ENCODE assay signal across 8 cellular contexts in genomic region chr19:8423821-8424223, GRCh38. TPM values are rescaled to one million over a fixed set of nuclear protein-coding genes. Genes with fewer than 3 reads are reported as not detected.
DNase-seq lines count a peak whose midpoint lies in the region; FAIRE-seq and TF ChIP-seq lines count a peak whose summit lies in the region.

No MANE protein-coding gene starts in this region.

- peak overlapping the region; percentile 65 for H3K4me2 ChIP-seq in hepatocyte

- peak overlapping the region in 2 of 3 donors; percentile 50 to 66 for H3K9ac ChIP-seq in skeletal muscle tissue (ENCODE audit: low read depth in 1 of 3, low read length in 3 of 3)

- in situ Hi-C loops in astrocyte of the cerebellum (cut with HindIII; ENCODE audit: low sequenced_read_pairs) = no loop called here

- peak overlapping the region; percentile 89 for H3K27ac ChIP-seq in hepatocyte
- peak overlapping the region; percentile 88 for H3K27ac ChIP-seq in skeletal muscle tissue (ENCODE audit: low read depth, low read length)

- no peaks in the 10 kb centered on the region for H3K79me2 ChIP-seq in hepatocyte

- H3K4me1 ChIP-seq in hepatocyte (ENCODE audit: insufficient read depth) (peaks cover 7% of the 10 kb centered on the region), skeletal muscle tissue (ENCODE audit: control insufficient read depth in 3 of 3, insufficient read depth in 3 of 3, low read length in 3 of 3) (peaks cover 2 to 8% (median 3%) of the 10 kb centered on the region in 3 donors)

- DNase-seq in AG20443 (ENCODE audit: low spot score) = peak; percentile 96
- peak; percentile 36 to 63 for DNase-seq in Kasumi-1 (lab: John Stamatoyannopoulos, UW)
- peak; percentile 87 for DNase-seq in astrocyte of the cerebellum (ENCODE audit: low read depth)
- peak; percentile 96 for DNase-seq in hepatocyte (ENCODE audit: low spot score)
- DNase-seq in cerebellar cortex (ENCODE audit: low spot score) = no peak
- no peak for DNase-seq in GM19239 (ENCODE audit: insufficient read length, low spot score)
- DNase-seq in NCI-H1694 treated with DMSO at 0.1 percent for 48 hours (lab: John Stamatoyannopoulos, UW) = no peak

- 31% methylated on average over 9 of the region's 9 CpGs for WGBS in hepatocyte (ENCODE audit: low lambda C conversion rate, missing lambda C conversion rate)

- TF ChIP-seq CTCF in astrocyte of the cerebellum (IDR thresholded peaks at IDR 0.05; ENCODE audit: low read depth, low read length, missing control alignments) = no peak
- no peak for TF ChIP-seq CTCF in hepatocyte (IDR thresholded peaks at IDR 0.05; ENCODE audit: poor library complexity)

- H3K4me3 ChIP-seq in astrocyte of the cerebellum (ENCODE audit: low read depth, low read length) = no peak overlapping the region
- no peak overlapping the region for H3K4me3 ChIP-seq in hepatocyte
- peak overlapping the region; percentile 13 to 38 (median 20) for H3K4me3 ChIP-seq in skeletal muscle tissue (ENCODE audit: low read length in 3 of 3)

- H2AFZ ChIP-seq in hepatocyte = peak overlapping the region; percentile 4

- no peaks in the 10 kb centered on the region for H3K9me3 ChIP-seq in hepatocyte (ENCODE audit: low read depth)
- no peaks in the 10 kb centered on the region for H3K9me3 ChIP-seq in skeletal muscle tissue (ENCODE audit: control insufficient read depth in 3 of 3, low read length in 3 of 3)

- H3K36me3 ChIP-seq in hepatocyte (replicated peaks; ENCODE audit: insufficient read depth, low read depth) = no peaks in the 10 kb centered on the region
- peaks cover 8 to 16% (median 14%) of the 10 kb centered on the region in 3 donors for H3K36me3 ChIP-seq in skeletal muscle tissue (ENCODE audit: control insufficient read depth in 3 of 3, insufficient read depth in 3 of 3, low read length in 3 of 3)

- H3K27me3 ChIP-seq in hepatocyte = no peaks in the 10 kb centered on the region
- no peaks in the 10 kb centered on the region for H3K27me3 ChIP-seq in skeletal muscle tissue (ENCODE audit: control insufficient read depth in 3 of 3, insufficient read depth in 3 of 3, low read length in 3 of 3)

- H3K9me2 ChIP-seq in hepatocyte (replicated peaks; ENCODE audit: insufficient read depth) = no peaks in the 10 kb centered on the region

- no peak for FAIRE-seq in GM19239 (lab: Jason Lieb, UNC)

- H4K20me1 ChIP-seq in hepatocyte (ENCODE audit: insufficient read depth, poor library complexity, severe bottlenecking) = no peaks in the 10 kb centered on the region

RNA-seq across cellular contexts. Expression of gene MARCHF2, which starts 10.7 kb away (rescaled TPM):
- 39.0 and 73.5 TPM in 2 replicates for total RNA-seq in hepatocyte
- 32.9 and 38.5 TPM in 2 replicates for polyA plus RNA-seq in hepatocyte
- 38.1 TPM for total RNA-seq in skeletal muscle tissue

RNA-seq across cellular contexts. Expression of gene HNRNPM, which starts 21.0 kb away (rescaled TPM):
- total RNA-seq in hepatocyte (64.7 and 69.3 TPM in 2 replicates), skeletal muscle tissue (59.0 TPM)
- polyA plus RNA-seq in hepatocyte = 159 and 161 TPM in 2 replicates

RNA-seq across cellular contexts. Expression of gene RAB11B, which starts 33.7 kb away (rescaled TPM):
- total RNA-seq in hepatocyte (30.9 and 47.1 TPM in 2 replicates), skeletal muscle tissue (64.2 TPM)
- 174 and 216 TPM in 2 replicates for polyA plus RNA-seq in hepatocyte

RNA-seq across cellular contexts. Expression of gene ANGPTL4, which starts 59.9 kb away (rescaled TPM):
- total RNA-seq in hepatocyte (12.0 and 14.7 TPM in 2 replicates), skeletal muscle tissue (1.0 TPM)
- 23.4 and 26.3 TPM in 2 replicates for polyA plus RNA-seq in hepatocyte

Comparison
In these comparisons a context has a peak if more than half of its experiments do, and no peak if none do; other contexts are left out.
1. DNase-seq: peak in AG20443 (single experiment), Kasumi-1 (2 of 2), astrocyte of the cerebellum (single experiment) and hepatocyte (single experiment); none in cerebellar cortex (single experiment), GM19239 (single experiment) and NCI-H1694 treated with DMSO at 0.1 percent for 48 hours (single experiment).
2. H3K4me3 ChIP-seq: peak in skeletal muscle tissue (3 of 3); none in astrocyte of the cerebellum (single experiment) and hepatocyte (single experiment).